ENCODE assay signal across 8 cellular contexts in the genomic region with DNA sequence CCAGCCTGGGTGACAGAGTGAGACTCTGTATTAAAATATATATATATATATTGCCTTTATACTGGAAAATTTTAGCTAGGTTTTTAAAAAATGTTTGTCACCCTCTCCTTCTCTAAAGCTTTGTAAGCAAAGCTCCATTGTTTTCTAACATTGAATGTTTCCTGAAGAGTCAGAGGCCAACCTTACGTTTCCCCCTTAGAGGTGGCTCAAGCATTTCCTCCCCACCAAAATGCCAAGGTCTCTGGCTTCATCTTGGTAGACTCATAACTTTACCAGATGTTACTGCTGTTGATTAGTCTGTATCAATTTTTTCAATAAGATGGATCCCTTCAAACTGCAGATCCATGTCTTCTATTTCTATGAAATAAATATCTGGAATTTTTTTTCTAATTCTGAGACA.
"Had no signal": no experiment of that assay in that cellular context is flagged by ENCODE, and none has a peak within 500 bp of the region (broad histone marks: within the 10 kb centered on the region; RNA-seq: fewer than 3 reads in every experiment).

No MANE protein-coding gene starts in this region.

- H3K36me3 ChIP-seq: HAP-1 had no signal

- ATAC-seq: HCT116, HepG2 had no signal

- H3K9me3 ChIP-seq: HAP-1 had no signal

- H3K4me3 ChIP-seq: GM23248, HAP-1 had no signal

- H3K27ac ChIP-seq: GM23248, HL-60 had no signal

- DNase-seq: GM23248, GOT3, H7, HFFc6 had no signal
